Comparison of ENCODE assay signal across 1 cellular context in the genomic region with DNA sequence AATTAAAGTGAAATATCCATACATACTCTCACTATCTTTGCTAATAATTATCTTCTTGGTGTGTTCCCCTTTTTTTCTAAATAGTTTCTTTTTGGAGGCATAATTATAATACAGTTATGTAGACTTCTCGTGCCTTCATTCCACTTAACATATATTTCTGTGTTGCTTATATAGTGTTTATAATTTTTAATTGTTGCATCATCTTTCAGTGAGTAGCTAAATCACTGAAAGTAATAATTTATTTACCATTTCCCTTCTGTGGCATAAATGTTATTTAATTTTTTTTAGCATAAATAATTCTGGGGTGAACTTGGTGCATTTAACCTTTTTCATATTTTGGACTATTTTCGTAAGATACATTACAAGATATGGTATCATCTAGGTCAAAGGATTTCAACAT.
A peak's percentile ranks its signal among the peaks of the same experiment; 100 is the strongest.
TF ChIP-seq lines count a peak whose summit lies in the region.

No MANE protein-coding gene starts in this region.

TF ChIP-seq in HepG2, 621 proteins besides CTCF, POLR2A, EP300 and RAD21:
- TF ChIP-seq CEBPB (IDR thresholded peaks at IDR 0.05; ENCODE audit: borderline replicate concordance, low read depth, low read length) (peak; percentile 26; the same call in 1 of the 2 replicates), ZNF138 (CRISPR knock-in tag; IDR thresholded peaks at IDR 0.05; ENCODE audit: low read depth) (no peak)
TF ChIP-seq in HepG2: peak in this region for 1.
